ENCODE assay signal across 24 cellular contexts in genomic region chr4:100023800-100024199, GRCh38.
"Had no signal": no experiment of that assay in that cellular context is flagged by ENCODE, and none has a peak within 500 bp of the region (broad histone marks: within the 10 kb centered on the region; RNA-seq: fewer than 3 reads in every experiment).

No MANE protein-coding gene starts in this region.

- DNase-seq: naive thymus-derived CD8-positive, alpha-beta T cell; nephron progenitor cell; nucleus accumbens; pancreas; posterior cingulate gyrus; psoas muscle; right cardiac atrium; right lobe of liver; sigmoid colon; stimulated activated CD4-positive, alpha-beta T cell treated with anti-CD3 and anti-CD28 coated beads, Interleukin-15, amount 100 ng/mL, for 24 hours; stimulated activated CD4-positive, alpha-beta T cell treated with anti-CD3 and anti-CD28 coated beads, Interleukin-2, amount 100 ng/mL, for 24 hours; stimulated activated CD4-positive, alpha-beta T cell treated with anti-CD3 and anti-CD28 coated beads, Interleukin-2, amount 100 ng/mL, for 48 hours; stimulated activated CD4-positive, alpha-beta T cell treated with anti-CD3 and anti-CD28 coated beads, Interleukin-4, amount 100 ng/mL, for 24 hours; stimulated activated naive B cell treated with anti-CD40 and anti-IgM and Interleukin-4, amounts not matched to agents 10 μg/mL and 1 μg/mL and 100 μg/mL, for 72 hours; stimulated activated naive CD4-positive, alpha-beta T cell treated with Interleukin-2 at 50 U/mL for 16 hours; stomach; thyroid gland; trophoblast cell; upper lobe of left lung had no signal

- H3K4me3 ChIP-seq: pancreas, psoas muscle, right lobe of liver, sigmoid colon, skin epidermis, stomach, thoracic aorta, thyroid gland, tibial nerve, upper lobe of left lung, vagina had no signal

- H3K27ac ChIP-seq: neutrophil, pancreas, psoas muscle, right lobe of liver, sigmoid colon, skin epidermis, stomach, thoracic aorta, thyroid gland, tibial nerve, upper lobe of left lung, vagina had no signal

- H3K27me3 ChIP-seq: neutrophil, pancreas, right lobe of liver, sigmoid colon, stomach, thyroid gland, tibial nerve, upper lobe of left lung, vagina had no signal

- H3K36me3 ChIP-seq: neutrophil, pancreas, right lobe of liver, sigmoid colon, stomach, thoracic aorta, thyroid gland, tibial nerve, upper lobe of left lung, vagina had no signal

- H3K4me1 ChIP-seq: pancreas, psoas muscle, right lobe of liver, stomach, thyroid gland, tibial nerve, upper lobe of left lung, vagina had no signal

- H3K9me3 ChIP-seq: neutrophil, pancreas, psoas muscle, right lobe of liver, stomach, thoracic aorta, thyroid gland, tibial nerve, upper lobe of left lung, vagina had no signal
